In the genomic region with DNA sequence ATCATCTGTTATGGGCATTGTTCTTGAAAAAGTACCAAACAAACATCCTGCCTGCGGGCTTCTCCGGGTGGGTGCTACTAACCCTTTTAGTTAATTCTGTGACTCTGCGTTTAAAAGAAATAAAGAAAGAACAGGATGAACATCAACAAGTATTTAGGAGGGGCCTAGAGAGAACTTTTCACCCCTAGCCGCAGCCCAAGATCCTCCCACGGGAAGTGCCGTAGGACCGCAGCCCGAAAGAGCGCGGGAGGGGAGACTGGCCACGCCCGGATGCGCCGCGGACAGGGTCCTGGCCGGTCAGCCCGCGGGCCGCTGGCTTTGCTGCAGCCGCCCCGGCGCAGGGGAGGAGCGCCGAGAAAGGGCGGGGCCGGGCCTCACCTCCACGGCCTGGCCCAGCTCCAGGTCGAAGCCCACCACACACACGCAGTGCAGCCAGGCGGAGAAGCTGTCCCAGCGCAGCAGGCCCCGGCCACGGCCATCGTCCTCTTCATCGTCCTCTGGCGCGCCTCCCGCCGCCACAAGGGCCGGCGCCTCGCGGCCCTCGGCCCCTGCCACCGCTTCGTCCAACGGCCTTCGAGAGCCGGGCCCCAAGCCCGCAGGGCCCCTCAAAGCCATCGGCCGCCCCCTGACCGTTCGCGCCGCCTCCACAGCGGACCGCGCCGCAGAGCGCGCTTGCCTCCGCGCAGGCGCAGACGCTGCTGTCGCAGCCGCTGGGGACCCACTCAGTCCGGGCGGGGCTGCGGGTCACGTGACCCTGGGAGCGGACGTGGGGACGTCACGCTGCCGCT, we compare ENCODE assay signal across 8 cellular contexts. TPM values are rescaled to one million over a fixed set of nuclear protein-coding genes. Genes with fewer than 3 reads are reported as not detected.
DNase-seq lines count a peak whose midpoint lies in the region; ATAC-seq and TF ChIP-seq lines count a peak whose summit lies in the region.

A gene with protein sequence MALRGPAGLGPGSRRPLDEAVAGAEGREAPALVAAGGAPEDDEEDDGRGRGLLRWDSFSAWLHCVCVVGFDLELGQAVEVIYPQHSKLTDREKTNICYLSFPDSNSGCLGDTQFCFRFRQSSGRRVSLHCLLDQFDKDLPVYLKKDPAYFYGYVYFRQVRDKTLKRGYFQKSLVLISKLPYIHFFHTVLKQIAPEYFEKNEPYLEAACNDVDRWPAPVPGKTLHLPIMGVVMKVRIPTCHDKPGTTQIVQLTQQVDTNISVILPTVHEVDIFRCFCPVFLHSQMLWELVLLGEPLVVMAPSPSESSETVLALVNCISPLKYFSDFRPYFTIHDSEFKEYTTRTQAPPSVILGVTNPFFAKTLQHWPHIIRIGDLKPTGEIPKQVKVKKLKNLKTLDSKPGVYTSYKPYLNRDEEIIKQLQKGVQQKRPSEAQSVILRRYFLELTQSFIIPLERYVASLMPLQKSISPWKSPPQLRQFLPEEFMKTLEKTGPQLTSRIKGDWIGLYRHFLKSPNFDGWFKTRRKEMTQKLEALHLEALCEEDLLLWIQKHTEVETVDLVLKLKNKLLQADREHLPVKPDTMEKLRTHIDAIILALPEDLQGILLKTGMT (minus strand): TSS at position 674 of the 788 bp plus-strand sequence. CDS start 59 bp downstream, at position 615.

- H3K9me3 ChIP-seq in upper lobe of right lung, result no peaks in the 10 kb centered on the region

- peak within 1 kb of the TSS; percentile 96 for H3K27ac Mint-ChIP-seq in progenitor cell of endocrine pancreas

- H3K27me3 Mint-ChIP-seq in progenitor cell of endocrine pancreas, result no peaks in the 10 kb centered on the region

- no peaks in the 10 kb centered on the region for H3K36me3 ChIP-seq in upper lobe of right lung

- peak within 1 kb of the TSS; percentile 88 for H3K4me3 Mint-ChIP-seq in progenitor cell of endocrine pancreas (ENCODE audit: low read depth)

- ATAC-seq in HG02852 (IDR thresholded peaks at IDR 0.05; ENCODE audit: unreplicated experiment), result peak; percentile 72
- ATAC-seq in left cardiac atrium, result peak; percentile 97 to 98
- peak; percentile 95 for ATAC-seq in upper lobe of right lung

- in situ Hi-C loops in GM13977 (cut with MboI; ENCODE audit: low pct_unique_long_range_greater_than_20kb, low sequenced_read_pairs, unreplicated experiment), result no loop called here

- DNase-seq in GM13977 (ENCODE audit: low spot score) (peak; percentile 97), NCI-H146 (lab: John Stamatoyannopoulos, UW) (peak; percentile 93), amniotic stem cell (lab: John Stamatoyannopoulos, UW) (peak; percentile 81), left cardiac atrium (peak; percentile 98), progenitor cell of endocrine pancreas (ENCODE audit: low spot score, unreplicated experiment) (peak; percentile 94), upper lobe of right lung (peak; percentile 99)

- H3K27me3 ChIP-seq in upper lobe of right lung, result no peaks in the 10 kb centered on the region

- no peaks in the 10 kb centered on the region for H3K9me3 Mint-ChIP-seq in progenitor cell of endocrine pancreas (ENCODE audit: low read depth)

- peak within 1 kb of the TSS; percentile 98 for H3K27ac ChIP-seq in upper lobe of right lung

- H3K4me3 ChIP-seq in upper lobe of right lung, result peak within 1 kb of the TSS; percentile 73

- H3K4me1 Mint-ChIP-seq in progenitor cell of endocrine pancreas (ENCODE audit: low read depth), result peaks cover 12% of the 10 kb centered on the region

- H3K4me1 ChIP-seq in upper lobe of right lung, result peaks cover 33% of the 10 kb centered on the region

- H3K36me3 Mint-ChIP-seq in progenitor cell of endocrine pancreas (ENCODE audit: insufficient read depth), result no peaks in the 10 kb centered on the region

- TF ChIP-seq CTCF in GM13977 (IDR thresholded peaks at IDR 0.05; ENCODE audit: extremely low read depth, insufficient read depth, missing control alignments) (no peak), progenitor cell of endocrine pancreas (IDR thresholded peaks at IDR 0.05; ENCODE audit: unreplicated experiment) (no peak), upper lobe of right lung (IDR thresholded peaks at IDR 0.05) (no peak)

- intact Hi-C loops in T-helper 1 cell treated with Interleukin-12 subunit alpha and Interleukin-12 subunit beta and Interleukin-4 antibody, amounts not matched to agents 30 ng/mL and 1 ng/mL, for 36 hours (cut with micrococcal nuclease), result loop anchor here (1.0 to 10.0 kb wide), 11 partner anchors 21 to 1009 kb away; a partner anchor contains a TSS
- intact Hi-C loops in left cardiac atrium (cut with DNase I), result loop anchor here in 1 of 2 donors (1.0 kb wide), 1 partner anchor 64 kb away; a partner anchor contains a TSS
- intact Hi-C loops in upper lobe of right lung (cut with DNase I), result no loop called here

RNA-seq across cellular contexts. Expression of the gene that starts here (rescaled TPM):
- total RNA-seq in T-helper 1 cell treated with Interleukin-12 subunit alpha and Interleukin-12 subunit beta and Interleukin-4 antibody, amounts not matched to agents 30 ng/mL and 1 ng/mL, for 36 hours, result 27.6 and 32.7 TPM in 2 replicates
- total RNA-seq in left cardiac atrium (10 to 100 TPM; 14.2 to 17.7 TPM), progenitor cell of endocrine pancreas (29.1 and 31.9 TPM in 2 replicates), upper lobe of right lung (25.9 TPM)

Comparison
In these comparisons a context has a peak if more than half of its experiments do, and no peak if none do; other contexts are left out.
1. Peak in every context shown above with its lines: DNase-seq, ATAC-seq, H3K4me3 ChIP-seq and H3K27ac ChIP-seq.